ENCODE assay signal across 1 cellular context in genomic region chr1:151289080-151289935, GRCh38.
TF ChIP-seq lines count a peak whose summit lies in the region.

No MANE protein-coding gene starts in this region.

TF ChIP-seq in WTC11, 78 proteins besides CTCF, POLR2A, EP300 and RAD21 (continued from another document):
- TF ChIP-seq ZMAT4 (CRISPR knock-in tag; IDR thresholded peaks at IDR 0.05) (no peak), MYBL2 (CRISPR knock-in tag; IDR thresholded peaks at IDR 0.05) (no peak), ZSCAN18 (CRISPR knock-in tag; IDR thresholded peaks at IDR 0.05) (no peak), ZNF512 (CRISPR knock-in tag; IDR thresholded peaks at IDR 0.05; ENCODE audit: borderline replicate concordance) (no peak), ATF2 (CRISPR knock-in tag; IDR thresholded peaks at IDR 0.05; ENCODE audit: borderline replicate concordance, low read depth) (no peak)
